23 cellular contexts compared by ENCODE assay signal in genomic region chr6:61558796-61559195, GRCh38.
DNase-seq lines count a peak whose midpoint lies in the region; ATAC-seq, FAIRE-seq and TF ChIP-seq lines count a peak whose summit lies in the region.
"Had no signal": no experiment of that assay in that cellular context is flagged by ENCODE, and none has a peak within 500 bp of the region (broad histone marks: within the 10 kb centered on the region; RNA-seq: fewer than 3 reads in every experiment).

No MANE protein-coding gene starts in this region.

- H4K20me1 ChIP-seq in GM12878 (ENCODE audit: control insufficient read depth, insufficient read depth) = no peaks in the 10 kb centered on the region
- H4K20me1 ChIP-seq: BLaER1 had no signal

- H3K27ac ChIP-seq in A549 = no peak overlapping the region
- no peak overlapping the region for H3K27ac ChIP-seq in HEK293 (ENCODE audit: extremely low read depth, low read depth, low read length)
- no peak overlapping the region for H3K27ac ChIP-seq in GM12878 (ENCODE audit: control insufficient read depth, insufficient read depth)
- no peak overlapping the region for H3K27ac ChIP-seq in A673 (ENCODE audit: low read depth, low read length, poor library complexity, severe bottlenecking)
- H3K27ac ChIP-seq: BLaER1, C4-2B had no signal

- no peak overlapping the region for H3K4me2 ChIP-seq in A549
- H3K4me2 ChIP-seq in GM12878 (ENCODE audit: control insufficient read depth, insufficient read depth) = no peak overlapping the region
- H3K4me2 ChIP-seq: BLaER1 had no signal

- TF ChIP-seq CTCF in A549 (IDR thresholded peaks at IDR 0.05) (no peak), HEK293 (tag by site-specific recombination; IDR thresholded peaks at IDR 0.05) (no peak), GM12878 (IDR thresholded peaks at IDR 0.05 in 2 of 3, conservative IDR thresholded peaks at IDR 0.05 in 1 of 3; ENCODE audit: control insufficient read depth in 2 of 3, extremely low read depth in 1 of 3, insufficient read depth in 1 of 3, low read depth in 3 of 3, low read length in 3 of 3) (no peak), A673 (conservative IDR thresholded peaks at IDR 0.05; ENCODE audit: low read depth, low read length) (no peak)

- CTCF ChIA-PET in A549 (lab: Yijun Ruan, JAX) (no interaction called here), HEK293 (lab: Yijun Ruan, JAX) (no interaction called here), GM12878 (lab: Yijun Ruan, JAX) (no interaction called here), A673 (lab: Charles Lee) (no interaction called here)

- H3K79me2 ChIP-seq in GM12878 (ENCODE audit: control insufficient read depth, insufficient read depth, low read length) = no peaks in the 10 kb centered on the region

- RAD21 ChIA-PET in GM12878 (lab: Charles Lee; ENCODE audit: unreplicated experiment) = no interaction called here

- no peak for TF ChIP-seq EP300 in A549 (IDR thresholded peaks at IDR 0.05)
- TF ChIP-seq EP300 in GM12878 (IDR thresholded peaks at IDR 0.05; ENCODE audit: borderline replicate concordance in 1 of 2, control insufficient read depth in 1 of 2, low read depth in 2 of 2, low read length in 2 of 2) = no peak

- H3K4me1 ChIP-seq in A549 (no peaks in the 10 kb centered on the region), HEK293 (ENCODE audit: control insufficient read depth, insufficient read depth, low read length) (no peaks in the 10 kb centered on the region), GM12878 (ENCODE audit: control insufficient read depth, insufficient read depth, low read length) (no peaks in the 10 kb centered on the region), A673 (ENCODE audit: insufficient read depth, low read length, poor library complexity, severe bottlenecking) (no peaks in the 10 kb centered on the region)
- H3K4me1 ChIP-seq: BLaER1, Caco-2, HAP-1 had no signal

- no peaks in the 10 kb centered on the region for H3K36me3 ChIP-seq in HEK293 (ENCODE audit: control insufficient read depth in 2 of 2, insufficient read depth in 1 of 2, low read length in 2 of 2)
- no peaks in the 10 kb centered on the region; a peak in 1 of 4 replicates for H3K36me3 ChIP-seq in GM12878 (ENCODE audit: control insufficient read depth in 2 of 2, insufficient read depth in 2 of 2, low read length in 1 of 2)
- H3K36me3 ChIP-seq in A673 (ENCODE audit: insufficient read depth, low read length, poor library complexity, severe bottlenecking) = no peaks in the 10 kb centered on the region
- H3K36me3 ChIP-seq: BLaER1, HAP-1 had no signal

- H3K9ac ChIP-seq in GM12878 (ENCODE audit: control insufficient read depth, insufficient read depth, low read length) = no peak overlapping the region
- H3K9ac ChIP-seq: BLaER1 had no signal

- 0% methylated on average over 1 of the region's 1 CpG for WGBS in A549 (ENCODE audit: missing lambda C conversion rate)
- 0% methylated on average over 1 of the region's 1 CpG for WGBS in GM12878 (ENCODE audit: insufficient coverage, insufficient replicate concordance, low lambda C conversion rate, missing lambda C conversion rate)

- H3K27me3 ChIP-seq in GM12878 (replicated peaks in 1 of 2; ENCODE audit: control insufficient read depth in 2 of 2, insufficient read depth in 2 of 2, low read length in 1 of 2) = no peaks in the 10 kb centered on the region
- H3K27me3 ChIP-seq in A673 (replicated peaks; ENCODE audit: insufficient read depth, low read depth, low read length, poor library complexity) = no peaks in the 10 kb centered on the region
- H3K27me3 ChIP-seq: BLaER1 had no signal

- ATAC-seq in A549 = no peak
- ATAC-seq in GM12878 = no peak
- ATAC-seq: CD8-positive, alpha-beta T cell had no signal

- in situ Hi-C loops in GM12878 (cut with MboI) = no loop called here

- no peak overlapping the region for H2AFZ ChIP-seq in GM12878 (ENCODE audit: control insufficient read depth, low read depth, low read length)

- H3K4me3 ChIP-seq in A549 (no peak overlapping the region), HEK293 (ENCODE audit: low read depth, low read length) (no peak overlapping the region), GM12878 (no peak overlapping the region), A673 (ENCODE audit: low read depth, low read length, poor library complexity, severe bottlenecking) (no peak overlapping the region)
- H3K4me3 ChIP-seq: BLaER1, HAP-1 had no signal

- no peak for TF ChIP-seq RAD21 in A549 (conservative IDR thresholded peaks at IDR 0.05 in 1 of 2, IDR thresholded peaks at IDR 0.05 in 1 of 2)
- TF ChIP-seq RAD21 in GM12878 (IDR thresholded peaks at IDR 0.05; ENCODE audit: insufficient read depth, low read depth, low read length) = no peak

- DNase-seq in A549 (ENCODE audit: low read depth in 1 of 2, low spot score in 1 of 2) (no peak), Kasumi-1 (lab: John Stamatoyannopoulos, UW) (peak; percentile 2 to 12), GM12878 (ENCODE audit: low read depth, low spot score) (no peak), erythroblast (lab: John Stamatoyannopoulos, UW) (no peak), A673 (ENCODE audit: low spot score) (no peak)
- no peak for DNase-seq in activated CD4-positive, alpha-beta T cell treated with anti-CD3 and anti-CD28 coated beads, Interleukin-2, amount 50 U/mL, for 1 hour
- DNase-seq: 8988T; Caco-2; CD4-positive, CD25-positive, alpha-beta regulatory T cell; CD8-positive, alpha-beta T cell; DMS 273 treated with DMSO at 0.1 percent for 48 hours; DMS79; EL; GDM1; GOT3 had no signal

- no peak for FAIRE-seq in A549 (lab: Jason Lieb, UNC)
- FAIRE-seq in GM12878 (lab: Jason Lieb, UNC) = no peak
- FAIRE-seq: D721Med, GM12891, GM18507, H54 had no signal

- TF ChIP-seq POLR2A in A549 (IDR thresholded peaks at IDR 0.05; ENCODE audit: low read length) (no peak), GM12878 (IDR thresholded peaks at IDR 0.05; ENCODE audit: low read depth, low read length) (no peak), erythroblast (IDR thresholded peaks at IDR 0.05; ENCODE audit: low read length) (no peak)

- SMC1A ChIA-PET in GM12878 (lab: Charles Lee; ENCODE audit: uncharacterized antibody, unreplicated experiment) = no interaction called here

- POLR2A ChIA-PET in A549 (lab: Yijun Ruan, JAX) = no interaction called here
- POLR2A ChIA-PET in HEK293 (lab: Yijun Ruan, JAX) = no interaction called here
- POLR2A ChIA-PET in GM12878 (lab: Charles Lee) = no interaction called here
- POLR2A ChIA-PET in A673 (lab: Charles Lee; ENCODE audit: low non-redundant PET) = no interaction called here

- H3K9me3 ChIP-seq in A549 (no peaks in the 10 kb centered on the region), HEK293 (ENCODE audit: control insufficient read depth, insufficient read depth, low read depth, low read length) (no peaks in the 10 kb centered on the region), GM12878 (replicated peaks; ENCODE audit: control insufficient read depth, insufficient read depth, low read length) (no peaks in the 10 kb centered on the region), A673 (ENCODE audit: low read depth, low read length, poor library complexity, severe bottlenecking) (peaks cover 55% of the 10 kb centered on the region)
- H3K9me3 ChIP-seq: BLaER1, Caco-2 had no signal

- BruUV-seq in GM12878 (replicated peaks; lab: Mats Ljungman, UMichigan) (no TSS peak), A673 (replicated peaks; lab: Mats Ljungman, UMichigan) (no TSS peak)

- intact Hi-C loops in GM12878 (cut with micrococcal nuclease; ENCODE audit: unreplicated experiment) (no loop called here), A673 (cut with micrococcal nuclease; ENCODE audit: unreplicated experiment) (no loop called here)

TF ChIP-seq in A549, 52 proteins besides CTCF, POLR2A, EP300 and RAD21 (continues in another document):
- TF ChIP-seq HDAC2 (IDR thresholded peaks at IDR 0.05) (no peak), CBX8 (IDR thresholded peaks at IDR 0.05) (no peak), CBX2 (IDR thresholded peaks at IDR 0.05; ENCODE audit: borderline replicate concordance, low read depth) (no peak), MAZ (IDR thresholded peaks at IDR 0.05; ENCODE audit: borderline replicate concordance, low read depth, low read length) (no peak), JUNB (IDR thresholded peaks at IDR 0.05) (no peak)

TF ChIP-seq in HEK293, 187 proteins besides CTCF, POLR2A, EP300 and RAD21 (continues in another document):
- no peak for TF ChIP-seq ZNF514 (tag by site-specific recombination; IDR thresholded peaks at IDR 0.05)

TF ChIP-seq in GM12878, 131 proteins besides CTCF, POLR2A, EP300 and RAD21 (continues in another document):
- TF ChIP-seq GABPA (IDR thresholded peaks at IDR 0.05; ENCODE audit: low read depth) = no peak
- TF ChIP-seq SRF (IDR thresholded peaks at IDR 0.05; ENCODE audit: low read depth in 2 of 2, low read length in 2 of 2) = no peak
- peak; percentile 44; the same call in 1 of the 2 replicates for TF ChIP-seq REST (IDR thresholded peaks at IDR 0.05; ENCODE audit: low read depth, low read length)

Comparison
In these comparisons a context has a peak if more than half of its experiments do, and no peak if none do; other contexts are left out.
1. DNase-seq: peak in Kasumi-1 (2 of 2); none in A549 (0 of 2), GM12878 (single experiment), erythroblast (0 of 2), A673 (single experiment) and activated CD4-positive, alpha-beta T cell treated with anti-CD3 and anti-CD28 coated beads, Interleukin-2, amount 50 U/mL, for 1 hour (single experiment).